13 cellular contexts compared by ENCODE assay signal in the genomic region with DNA sequence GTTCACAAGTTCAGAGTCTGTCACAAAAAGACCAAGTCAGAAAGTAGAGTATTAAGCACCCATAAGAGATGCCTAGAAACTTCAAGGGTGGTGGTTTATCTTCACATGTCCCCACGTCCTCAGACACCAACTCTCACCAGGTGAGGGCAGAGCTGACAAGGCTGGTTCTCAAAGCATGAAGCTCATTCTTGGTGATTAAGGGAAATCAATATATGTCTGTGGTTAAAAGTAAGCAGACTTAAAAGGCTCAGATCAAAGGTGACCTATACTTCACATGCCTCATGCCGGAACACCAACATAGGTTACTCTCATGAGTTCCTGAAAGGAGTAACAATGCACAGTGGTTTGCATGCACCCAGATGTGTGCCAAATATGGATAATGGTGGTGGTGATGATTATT. TPM values are rescaled to one million over a fixed set of nuclear protein-coding genes. Genes with fewer than 3 reads are reported as not detected.
A peak's percentile ranks its signal among the peaks of the same experiment; 100 is the strongest.
DNase-seq lines count a peak whose midpoint lies in the region; TF ChIP-seq lines count a peak whose summit lies in the region.
"Had no signal": no experiment of that assay in that cellular context is flagged by ENCODE, and none has a peak within 500 bp of the region (broad histone marks: within the 10 kb centered on the region; RNA-seq: fewer than 3 reads in every experiment).

No MANE protein-coding gene starts in this region.

- H3K4me2 ChIP-seq in Loucy (ENCODE audit: low read depth, low read length, poor library complexity, severe bottlenecking) = no peak overlapping the region

- CTCF ChIA-PET in MCF 10A (lab: Yijun Ruan, JAX) = interaction anchor here (3.0 kb wide), 1 partner anchor 20 kb away, joined by 13 read pairs; no protein-coding TSS in a partner anchor

- peaks cover 32% of the 10 kb centered on the region for H3K27me3 Mint-ChIP-seq in activated naive CD8-positive, alpha-beta T cell treated with anti-CD3 and anti-CD28 coated beads for 36 hours
- H3K27me3 Mint-ChIP-seq in endothelial cell (ENCODE audit: unreplicated experiment) = no peaks in the 10 kb centered on the region
- H3K27me3 Mint-ChIP-seq in MCF 10A (ENCODE audit: insufficient read depth, unreplicated experiment) = peaks cover 14% of the 10 kb centered on the region

- H3K9me3 Mint-ChIP-seq in activated naive CD8-positive, alpha-beta T cell treated with anti-CD3 and anti-CD28 coated beads for 36 hours = no peaks in the 10 kb centered on the region
- no peaks in the 10 kb centered on the region for H3K9me3 Mint-ChIP-seq in endothelial cell (ENCODE audit: unreplicated experiment)
- no peaks in the 10 kb centered on the region for H3K9me3 Mint-ChIP-seq in MCF 10A (ENCODE audit: unreplicated experiment)
- H3K9me3 Mint-ChIP-seq: neural crest cell had no signal

- BruUV-seq in MCF 10A (replicated peaks; lab: Mats Ljungman, UMichigan) = no TSS peak

- H3K4me3 ChIP-seq in Loucy (ENCODE audit: low read length, poor library complexity, severe bottlenecking) = no peak overlapping the region

- no peaks in the 10 kb centered on the region for H3K9me2 ChIP-seq in Loucy (replicated peaks; ENCODE audit: low read depth, low read length)

- H3K4me1 ChIP-seq in Loucy (ENCODE audit: insufficient read depth, low read length, poor library complexity, severe bottlenecking) = peaks cover 60% of the 10 kb centered on the region

- peak; percentile 63 for TF ChIP-seq CTCF in Loucy (conservative IDR thresholded peaks at IDR 0.05; ENCODE audit: low read length)
- no peak for TF ChIP-seq CTCF in endothelial cell (IDR thresholded peaks at IDR 0.05; ENCODE audit: unreplicated experiment)
- no peak for TF ChIP-seq CTCF in MCF 10A (IDR thresholded peaks at IDR 0.05; ENCODE audit: unreplicated experiment)

- H3K4me3 Mint-ChIP-seq in activated naive CD8-positive, alpha-beta T cell treated with anti-CD3 and anti-CD28 coated beads for 36 hours = no peak overlapping the region
- H3K4me3 Mint-ChIP-seq in endothelial cell (ENCODE audit: unreplicated experiment) = no peak overlapping the region
- H3K4me3 Mint-ChIP-seq in MCF 10A (ENCODE audit: unreplicated experiment) = no peak overlapping the region
- H3K4me3 Mint-ChIP-seq: neural crest cell had no signal

- intact Hi-C loops in MCF 10A (cut with micrococcal nuclease) = no loop called here

- H3F3A ChIP-seq in Loucy (ENCODE audit: low read depth) = no peaks in the 10 kb centered on the region

- no peaks in the 10 kb centered on the region for H3K4me1 Mint-ChIP-seq in activated naive CD8-positive, alpha-beta T cell treated with anti-CD3 and anti-CD28 coated beads for 36 hours
- H3K4me1 Mint-ChIP-seq in endothelial cell (ENCODE audit: unreplicated experiment) (no peaks in the 10 kb centered on the region), MCF 10A (ENCODE audit: insufficient read depth, unreplicated experiment) (no peaks in the 10 kb centered on the region)
- H3K4me1 Mint-ChIP-seq: neural crest cell had no signal

- H3K9me3 ChIP-seq in Loucy (ENCODE audit: insufficient read depth, low read depth, low read length) = no peaks in the 10 kb centered on the region

- H3K36me3 ChIP-seq in Loucy (ENCODE audit: insufficient read depth, low read length) = no peaks in the 10 kb centered on the region

- no peaks in the 10 kb centered on the region for H3K36me3 Mint-ChIP-seq in activated naive CD8-positive, alpha-beta T cell treated with anti-CD3 and anti-CD28 coated beads for 36 hours
- H3K36me3 Mint-ChIP-seq in endothelial cell (ENCODE audit: low read depth, unreplicated experiment) (no peaks in the 10 kb centered on the region), MCF 10A (ENCODE audit: insufficient read depth, unreplicated experiment) (no peaks in the 10 kb centered on the region)

- no peaks in the 10 kb centered on the region for H4K20me1 ChIP-seq in Loucy (ENCODE audit: insufficient read depth, low read length, poor library complexity, severe bottlenecking)

- no peak overlapping the region for H3K9ac ChIP-seq in Loucy (ENCODE audit: low read depth, low read length, poor library complexity, severe bottlenecking)

- peak; percentile 12 for DNase-seq in stimulated activated naive CD4-positive, alpha-beta T cell treated with Interleukin-2 at 50 U/mL for 16 hours (lab: John Stamatoyannopoulos, UW)
- DNase-seq in stimulated activated naive CD4-positive, alpha-beta T cell (lab: John Stamatoyannopoulos, UW) = no peak
- DNase-seq in activated naive CD8-positive, alpha-beta T cell treated with anti-CD3 and anti-CD28 coated beads for 36 hours = peak; percentile 27
- DNase-seq in putamen (ENCODE audit: low spot score) (no peak), endothelial cell (ENCODE audit: low spot score) (no peak), MCF 10A (ENCODE audit: unreplicated experiment) (no peak)
- DNase-seq: amygdala, NCI-H1436, Right ventricle myocardium superior had no signal

- H3K27ac Mint-ChIP-seq in activated naive CD8-positive, alpha-beta T cell treated with anti-CD3 and anti-CD28 coated beads for 36 hours = no peak overlapping the region
- H3K27ac Mint-ChIP-seq in endothelial cell (ENCODE audit: unreplicated experiment) = no peak overlapping the region
- H3K27ac Mint-ChIP-seq in MCF 10A (ENCODE audit: low read depth, unreplicated experiment) = no peak overlapping the region

- H3K79me2 ChIP-seq in Loucy (ENCODE audit: insufficient read depth, low read length) = no peaks in the 10 kb centered on the region

- no peak overlapping the region for H2AFZ ChIP-seq in Loucy (ENCODE audit: low read length)

- POLR2A ChIA-PET in MCF 10A (lab: Yijun Ruan, JAX) = no interaction called here

- no peaks in the 10 kb centered on the region for H3K27me3 ChIP-seq in Loucy (ENCODE audit: insufficient read depth, low read length, poor library complexity, severe bottlenecking)

RNA-seq across cellular contexts. Expression of gene IL17A, which starts 27.0 kb away (rescaled TPM):
- total RNA-seq in activated naive CD8-positive, alpha-beta T cell treated with anti-CD3 and anti-CD28 coated beads for 36 hours = not detected
- total RNA-seq in endothelial cell (ENCODE audit: unreplicated experiment) (not detected), MCF 10A (2022) (not detected in 2 replicates)
- total RNA-seq: cerebellum, neural crest cell, Right ventricle myocardium superior, temporal lobe had no signal

RNA-seq across cellular contexts. Expression of gene IL17F, which starts 31.2 kb away (rescaled TPM):
- total RNA-seq in activated naive CD8-positive, alpha-beta T cell treated with anti-CD3 and anti-CD28 coated beads for 36 hours = not detected
- not detected for total RNA-seq in endothelial cell (ENCODE audit: unreplicated experiment)
- total RNA-seq in MCF 10A (2022) = not detected in 2 replicates
- total RNA-seq: cerebellum, neural crest cell, Right ventricle myocardium superior had no signal

Comparison
In these comparisons a context has a peak if more than half of its experiments do, and no peak if none do; other contexts are left out.
1. DNase-seq: peak in stimulated activated naive CD4-positive, alpha-beta T cell treated with Interleukin-2 at 50 U/mL for 16 hours (single experiment) and activated naive CD8-positive, alpha-beta T cell treated with anti-CD3 and anti-CD28 coated beads for 36 hours (single experiment); none in stimulated activated naive CD4-positive, alpha-beta T cell (0 of 6), putamen (single experiment), endothelial cell (single experiment) and MCF 10A (single experiment).